Comparison of ENCODE assay signal across 13 cellular contexts in the genomic region with DNA sequence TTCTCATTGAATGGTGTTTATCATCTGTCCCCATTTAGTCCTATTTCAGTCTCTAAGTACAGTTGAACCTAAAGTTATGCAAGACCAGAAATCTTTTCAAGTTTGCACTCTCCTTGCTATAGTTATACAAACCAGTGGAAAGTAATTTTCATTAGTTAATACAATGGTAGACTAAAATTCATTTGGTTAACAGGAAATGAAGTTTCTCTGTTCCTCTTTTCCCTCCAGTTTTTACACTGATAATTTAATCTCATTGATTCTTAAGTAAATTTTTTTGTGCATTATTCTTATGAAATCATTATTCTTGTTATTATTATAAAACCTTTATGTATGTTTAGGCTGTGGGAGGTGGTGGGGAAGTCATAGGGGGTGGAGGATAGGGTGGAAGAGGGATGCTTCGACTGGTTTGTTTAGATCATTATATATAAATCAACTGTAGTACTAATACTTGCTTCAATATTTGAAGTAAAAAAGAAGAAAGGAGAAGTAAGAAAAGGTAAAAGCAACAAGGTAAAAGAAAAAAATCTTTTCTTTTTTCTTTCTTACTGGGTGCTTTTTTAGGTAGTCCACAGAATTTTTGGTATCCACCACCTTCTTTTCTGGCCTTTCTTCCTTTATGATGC.
DNase-seq lines count a peak whose midpoint lies in the region; ATAC-seq and TF ChIP-seq lines count a peak whose summit lies in the region.
"Had no signal": no experiment of that assay in that cellular context is flagged by ENCODE, and none has a peak within 500 bp of the region (broad histone marks: within the 10 kb centered on the region; RNA-seq: fewer than 3 reads in every experiment).

No MANE protein-coding gene starts in this region.

- no peaks in the 10 kb centered on the region for H3K36me3 Mint-ChIP-seq in activated CD4-positive, alpha-beta T cell treated with anti-CD3 and anti-CD28 coated beads for 36 hours (ENCODE audit: low read depth)

- H3K4me1 ChIP-seq in BLaER1 treated with 17β-estradiol and CSF1 and Interleukin-3, amounts not matched to agents 10 nM and 100 nM, result peaks cover 24 to 46% (median 35%) of the 10 kb centered on the region in 10 experiments
- H3K4me1 ChIP-seq in ascending aorta, result peaks cover 0 to 5% of the 10 kb centered on the region in 2 donors
- H3K4me1 ChIP-seq: thyroid gland had no signal

- no peak for DNase-seq in activated CD4-positive, alpha-beta T cell treated with anti-CD3 and anti-CD28 coated beads for 36 hours
- no peak for DNase-seq in ascending aorta (ENCODE audit: low spot score in 2 of 2)
- no peak for DNase-seq in dedifferentiated amniotic fluid mesenchymal stem cell (ENCODE audit: extremely low spot score)
- no peak for DNase-seq in activated effector memory CD4-positive, alpha-beta T cell treated with anti-CD3 and anti-CD28 coated beads, Interleukin-2, amount 50 U/mL, for 16 hours
- DNase-seq: glutamatergic neuron, MV-4-11, NCI-H69, thyroid gland had no signal

- H3K4me2 ChIP-seq in BLaER1 treated with 17β-estradiol and CSF1 and Interleukin-3, amounts not matched to agents 10 nM and 100 nM, result peak overlapping the region in 6 of 11 experiments; percentile 3 to 56 (median 38); a peak in 10 of 22 replicates

- intact Hi-C loops in activated CD4-positive, alpha-beta T cell treated with anti-CD3 and anti-CD28 coated beads for 36 hours (cut with DNase I, micrococcal nuclease), result no loop called here
- intact Hi-C loops in ascending aorta (cut with DNase I), result no loop called here

- ATAC-seq in GM19351 (IDR thresholded peaks at IDR 0.05; ENCODE audit: unreplicated experiment), result peak; percentile 67
- peak; percentile 63 for ATAC-seq in HG02642 (IDR thresholded peaks at IDR 0.05; ENCODE audit: poor library complexity, unreplicated experiment)
- peak; percentile 81 for ATAC-seq in HG03432 (IDR thresholded peaks at IDR 0.05; ENCODE audit: unreplicated experiment)
- no peak for ATAC-seq in activated CD4-positive, alpha-beta T cell treated with anti-CD3 and anti-CD28 coated beads for 36 hours

- H3K27ac Mint-ChIP-seq in activated CD4-positive, alpha-beta T cell treated with anti-CD3 and anti-CD28 coated beads for 36 hours, result no peak overlapping the region

- H3K9me3 ChIP-seq in BLaER1 treated with 17β-estradiol and CSF1 and Interleukin-3, amounts not matched to agents 10 nM and 100 nM (replicated peaks in 1 of 11), result no peaks in the 10 kb centered on the region
- no peaks in the 10 kb centered on the region for H3K9me3 ChIP-seq in ascending aorta
- H3K9me3 ChIP-seq: thyroid gland had no signal

- H3K9me3 Mint-ChIP-seq in activated CD4-positive, alpha-beta T cell treated with anti-CD3 and anti-CD28 coated beads for 36 hours (ENCODE audit: low read depth), result no peaks in the 10 kb centered on the region

- no peaks in the 10 kb centered on the region for H3K4me1 Mint-ChIP-seq in activated CD4-positive, alpha-beta T cell treated with anti-CD3 and anti-CD28 coated beads for 36 hours

- POLR2A ChIA-PET in activated CD4-positive, alpha-beta T cell treated with anti-CD3 and anti-CD28 coated beads for 36 hours (lab: Charles Lee), result no interaction called here

- H3K9ac ChIP-seq in BLaER1 treated with 17β-estradiol and CSF1 and Interleukin-3, amounts not matched to agents 10 nM and 100 nM, result no peak overlapping the region

- H3K36me3 ChIP-seq in BLaER1 treated with 17β-estradiol and CSF1 and Interleukin-3, amounts not matched to agents 10 nM and 100 nM, result no peaks in the 10 kb centered on the region
- no peaks in the 10 kb centered on the region for H3K36me3 ChIP-seq in ascending aorta
- H3K36me3 ChIP-seq: thyroid gland had no signal

- CTCF ChIA-PET in activated CD4-positive, alpha-beta T cell treated with anti-CD3 and anti-CD28 coated beads for 36 hours (lab: Charles Lee), result no interaction called here

- no peak overlapping the region for H3K27ac ChIP-seq in BLaER1 treated with 17β-estradiol and CSF1 and Interleukin-3, amounts not matched to agents 10 nM and 100 nM
- H3K27ac ChIP-seq in ascending aorta, result no peak overlapping the region
- H3K27ac ChIP-seq: thyroid gland had no signal

- no peak for TF ChIP-seq CTCF in ascending aorta (IDR thresholded peaks at IDR 0.05)

- H3K4me3 ChIP-seq in BLaER1 treated with 17β-estradiol and CSF1 and Interleukin-3, amounts not matched to agents 10 nM and 100 nM, result no peak overlapping the region
- no peak overlapping the region for H3K4me3 ChIP-seq in ascending aorta
- H3K4me3 ChIP-seq: lung, thyroid gland had no signal

- H3K4me3 Mint-ChIP-seq in activated CD4-positive, alpha-beta T cell treated with anti-CD3 and anti-CD28 coated beads for 36 hours, result no peak overlapping the region

- peaks cover 6% of the 10 kb centered on the region for H3K27me3 Mint-ChIP-seq in activated CD4-positive, alpha-beta T cell treated with anti-CD3 and anti-CD28 coated beads for 36 hours

- H4K20me1 ChIP-seq in BLaER1 treated with 17β-estradiol and CSF1 and Interleukin-3, amounts not matched to agents 10 nM and 100 nM, result no peaks in the 10 kb centered on the region

- H3K27me3 ChIP-seq in BLaER1 treated with 17β-estradiol and CSF1 and Interleukin-3, amounts not matched to agents 10 nM and 100 nM, result no peaks in the 10 kb centered on the region
- H3K27me3 ChIP-seq in ascending aorta, result no peaks in the 10 kb centered on the region
- H3K27me3 ChIP-seq: thyroid gland had no signal
